17 cellular contexts compared by ENCODE assay signal in genomic region chr9:92313624-92314012, GRCh38. TPM values are rescaled to one million over a fixed set of nuclear protein-coding genes. Genes with fewer than 3 reads are reported as not detected.
DNase-seq lines count a peak whose midpoint lies in the region; ATAC-seq and TF ChIP-seq lines count a peak whose summit lies in the region.
"Had no signal": no experiment of that assay in that cellular context is flagged by ENCODE, and none has a peak within 500 bp of the region (broad histone marks: within the 10 kb centered on the region; RNA-seq: fewer than 3 reads in every experiment).

No MANE protein-coding gene starts in this region.

- no peak overlapping the region for H3K4me3 Mint-ChIP-seq in activated naive CD4-positive, alpha-beta T cell treated with anti-CD3 and anti-CD28 coated beads, Interleukin-2, amount 10 ng/mL, durations not matched to agents 7 days and 5 days
- peak overlapping the region; percentile 15 for H3K4me3 Mint-ChIP-seq in activated T-helper 17 cell treated with anti-CD3 and anti-CD28 coated beads, Interleukin-2, amount 50 U/mL, for 72 hours
- H3K4me3 Mint-ChIP-seq: natural killer cell treated with Interleukin-12 subunit alpha and Interleukin-12 subunit beta and Interleukin-15 and Interleukin-18, amount 100 ng/mL, for 72 hours had no signal

- no peak for TF ChIP-seq CTCF in left ventricle myocardium inferior (IDR thresholded peaks at IDR 0.05; ENCODE audit: borderline replicate concordance)
- TF ChIP-seq CTCF in smooth muscle cell (IDR thresholded peaks at IDR 0.05; ENCODE audit: borderline replicate concordance, insufficient read depth, poor library complexity, severe bottlenecking): no peak

- H3K27me3 Mint-ChIP-seq in activated naive CD4-positive, alpha-beta T cell treated with anti-CD3 and anti-CD28 coated beads, Interleukin-2, amount 10 ng/mL, durations not matched to agents 7 days and 5 days: no peaks in the 10 kb centered on the region
- no peaks in the 10 kb centered on the region for H3K27me3 Mint-ChIP-seq in activated T-helper 17 cell treated with anti-CD3 and anti-CD28 coated beads, Interleukin-2, amount 50 U/mL, for 72 hours
- H3K27me3 Mint-ChIP-seq: natural killer cell treated with Interleukin-12 subunit alpha and Interleukin-12 subunit beta and Interleukin-15 and Interleukin-18, amount 100 ng/mL, for 72 hours had no signal

- no peak overlapping the region for H2AFZ ChIP-seq in smooth muscle cell (ENCODE audit: low read depth)

- no peaks in the 10 kb centered on the region for H3K27me3 ChIP-seq in left ventricle myocardium inferior (ENCODE audit: low read depth)
- no peaks in the 10 kb centered on the region for H3K27me3 ChIP-seq in smooth muscle cell (ENCODE audit: low read depth)
- H3K27me3 ChIP-seq: gastroesophageal sphincter had no signal

- peak overlapping the region; percentile 76 for H3K27ac ChIP-seq in left ventricle myocardium inferior (replicated peaks)
- H3K27ac ChIP-seq in smooth muscle cell (ENCODE audit: low read depth): peak overlapping the region; percentile 15
- H3K27ac ChIP-seq: gastroesophageal sphincter, KMS-11 had no signal

- H3K4me2 ChIP-seq in smooth muscle cell: no peak overlapping the region
- H3K4me2 ChIP-seq: KMS-11 had no signal

- CTCF ChIA-PET in activated naive CD4-positive, alpha-beta T cell treated with anti-CD3 and anti-CD28 coated beads, Interleukin-2, amount 10 ng/mL, durations not matched to agents 7 days and 5 days (lab: Charles Lee): interaction anchor here (0.6 kb wide), 1 partner anchor 13 kb away, joined by 4 read pairs; no protein-coding TSS in a partner anchor

- H3K9me3 ChIP-seq in left ventricle myocardium inferior (replicated peaks): no peaks in the 10 kb centered on the region
- H3K9me3 ChIP-seq in smooth muscle cell (replicated peaks; ENCODE audit: low read depth): no peaks in the 10 kb centered on the region
- H3K9me3 ChIP-seq: gastroesophageal sphincter had no signal

- peaks cover 12% of the 10 kb centered on the region for H3K4me1 Mint-ChIP-seq in activated naive CD4-positive, alpha-beta T cell treated with anti-CD3 and anti-CD28 coated beads, Interleukin-2, amount 10 ng/mL, durations not matched to agents 7 days and 5 days
- peaks cover 17% of the 10 kb centered on the region for H3K4me1 Mint-ChIP-seq in activated T-helper 17 cell treated with anti-CD3 and anti-CD28 coated beads, Interleukin-2, amount 50 U/mL, for 72 hours

- H3F3A ChIP-seq in smooth muscle cell (ENCODE audit: low read depth): no peaks in the 10 kb centered on the region

- H3K9me3 Mint-ChIP-seq in activated naive CD4-positive, alpha-beta T cell treated with anti-CD3 and anti-CD28 coated beads, Interleukin-2, amount 50 U/mL, for 72 hours: no peaks in the 10 kb centered on the region
- H3K9me3 Mint-ChIP-seq in activated naive CD4-positive, alpha-beta T cell treated with anti-CD3 and anti-CD28 coated beads, Interleukin-2, amount 10 ng/mL, durations not matched to agents 7 days and 5 days: no peaks in the 10 kb centered on the region
- H3K9me3 Mint-ChIP-seq in activated T-helper 17 cell treated with anti-CD3 and anti-CD28 coated beads, Interleukin-2, amount 50 U/mL, for 72 hours: no peaks in the 10 kb centered on the region
- H3K9me3 Mint-ChIP-seq: natural killer cell treated with Interleukin-12 subunit alpha and Interleukin-12 subunit beta and Interleukin-15 and Interleukin-18, amount 100 ng/mL, for 72 hours had no signal

- H3K4me1 ChIP-seq in left ventricle myocardium inferior: peaks cover 28% of the 10 kb centered on the region
- H3K4me1 ChIP-seq in smooth muscle cell (ENCODE audit: low read depth): no peaks in the 10 kb centered on the region
- H3K4me1 ChIP-seq: gastroesophageal sphincter had no signal

- peaks cover 7% of the 10 kb centered on the region for H4K20me1 ChIP-seq in smooth muscle cell (ENCODE audit: low read depth)

- WGBS in smooth muscle cell (ENCODE audit: low lambda C conversion rate): 94% methylated on average over 2 of the region's 2 CpGs

- peaks cover 36 to 51% of the 10 kb centered on the region in 2 donors for H3K36me3 Mint-ChIP-seq in activated naive CD4-positive, alpha-beta T cell treated with anti-CD3 and anti-CD28 coated beads, Interleukin-2, amount 50 U/mL, for 72 hours
- peaks cover 57% of the 10 kb centered on the region for H3K36me3 Mint-ChIP-seq in activated naive CD4-positive, alpha-beta T cell treated with anti-CD3 and anti-CD28 coated beads, Interleukin-2, amount 10 ng/mL, durations not matched to agents 7 days and 5 days
- peaks cover 92% of the 10 kb centered on the region for H3K36me3 Mint-ChIP-seq in activated T-helper 17 cell treated with anti-CD3 and anti-CD28 coated beads, Interleukin-2, amount 50 U/mL, for 72 hours (ENCODE audit: low read depth)

- intact Hi-C loops in left ventricle myocardium inferior (cut with micrococcal nuclease): no loop called here

- no peak for DNase-seq in activated naive CD4-positive, alpha-beta T cell treated with anti-CD3 and anti-CD28 coated beads, Interleukin-2, amount 50 U/mL, for 72 hours (ENCODE audit: low spot score in 2 of 2)
- no peak for DNase-seq in activated naive CD4-positive, alpha-beta T cell treated with anti-CD3 and anti-CD28 coated beads, Interleukin-2, amount 10 ng/mL, durations not matched to agents 7 days and 5 days
- DNase-seq in left ventricle myocardium inferior (no peak), smooth muscle cell (lab: John Stamatoyannopoulos, UW; ENCODE audit: unreplicated experiment) (no peak), NCI-H82 (lab: John Stamatoyannopoulos, UW) (no peak), DMS153 (lab: John Stamatoyannopoulos, UW) (no peak)
- DNase-seq: activated CD4-positive, CD25-positive, alpha-beta regulatory T cell; activated CD8-positive, alpha-beta memory T cell treated with anti-CD3 and anti-CD28 coated beads, Interleukin-2, amount 50 U/mL, for 48 hours; NCI-H1105 treated with DMSO at 0.1 percent for 48 hours; NCI-H69; substantia nigra had no signal

- H3K79me2 ChIP-seq in smooth muscle cell (ENCODE audit: low read depth): peaks cover 26% of the 10 kb centered on the region

- no peak for ATAC-seq in activated naive CD4-positive, alpha-beta T cell treated with anti-CD3 and anti-CD28 coated beads, Interleukin-2, amount 50 U/mL, for 72 hours
- ATAC-seq in activated T-helper 17 cell treated with anti-CD3 and anti-CD28 coated beads, Interleukin-2, amount 50 U/mL, for 72 hours (replicated peaks): no peak
- ATAC-seq in GM21619 (IDR thresholded peaks at IDR 0.05; ENCODE audit: unreplicated experiment): no peak
- ATAC-seq: gastroesophageal sphincter; natural killer cell treated with Interleukin-12 subunit alpha and Interleukin-12 subunit beta and Interleukin-15 and Interleukin-18, amount 100 ng/mL, for 72 hours had no signal

- peak overlapping the region; percentile 73 to 90 for H3K27ac Mint-ChIP-seq in activated naive CD4-positive, alpha-beta T cell treated with anti-CD3 and anti-CD28 coated beads, Interleukin-2, amount 50 U/mL, for 72 hours
- H3K27ac Mint-ChIP-seq in activated naive CD4-positive, alpha-beta T cell treated with anti-CD3 and anti-CD28 coated beads, Interleukin-2, amount 10 ng/mL, durations not matched to agents 7 days and 5 days: no peak overlapping the region
- H3K27ac Mint-ChIP-seq in activated T-helper 17 cell treated with anti-CD3 and anti-CD28 coated beads, Interleukin-2, amount 50 U/mL, for 72 hours: peak overlapping the region; percentile 62

- no peak overlapping the region for H3K9ac ChIP-seq in smooth muscle cell (ENCODE audit: low read depth)
- H3K9ac ChIP-seq: KMS-11 had no signal

- peaks cover 65% of the 10 kb centered on the region for H3K36me3 ChIP-seq in left ventricle myocardium inferior
- H3K36me3 ChIP-seq in smooth muscle cell (ENCODE audit: low read depth): peaks cover 22% of the 10 kb centered on the region

- H3K4me3 ChIP-seq in left ventricle myocardium inferior (peak overlapping the region; percentile 2), smooth muscle cell (no peak overlapping the region)
- H3K4me3 ChIP-seq: gastroesophageal sphincter, lung had no signal

RNA-seq across cellular contexts. Expression of gene NOL8, which starts 11.5 kb away (rescaled TPM):
- total RNA-seq in activated naive CD4-positive, alpha-beta T cell treated with anti-CD3 and anti-CD28 coated beads, Interleukin-2, amount 50 U/mL, for 72 hours: 10 to 100 TPM; 64.2 to 66.9 TPM
- 10 to 100 TPM; 62.3 to 62.7 TPM for total RNA-seq in activated T-helper 17 cell treated with anti-CD3 and anti-CD28 coated beads, Interleukin-2, amount 50 U/mL, for 72 hours
- total RNA-seq in left ventricle myocardium inferior: 12.7 TPM
- 13.0 and 21.3 TPM in 2 replicates for total RNA-seq in smooth muscle cell
- 15.1 and 16.9 TPM in 2 replicates for polyA plus RNA-seq in smooth muscle cell

RNA-seq across cellular contexts. Expression of gene CENPP, which starts 12.1 kb away (rescaled TPM):
- total RNA-seq in activated naive CD4-positive, alpha-beta T cell treated with anti-CD3 and anti-CD28 coated beads, Interleukin-2, amount 50 U/mL, for 72 hours: 10 to 100 TPM; 22.3 to 26.4 TPM
- 10 to 100 TPM; 19.3 to 31.5 TPM for total RNA-seq in activated T-helper 17 cell treated with anti-CD3 and anti-CD28 coated beads, Interleukin-2, amount 50 U/mL, for 72 hours
- total RNA-seq in left ventricle myocardium inferior: 5.4 TPM
- 4.2 and 10.8 TPM in 2 replicates for total RNA-seq in smooth muscle cell
- polyA plus RNA-seq in smooth muscle cell: 12.1 and 17.5 TPM in 2 replicates

RNA-seq across cellular contexts. Expression of gene IARS1, which starts 20.1 kb away (rescaled TPM):
- total RNA-seq in activated naive CD4-positive, alpha-beta T cell treated with anti-CD3 and anti-CD28 coated beads, Interleukin-2, amount 50 U/mL, for 72 hours: 100 to 1,000 TPM; 199 to 222 TPM
- total RNA-seq in activated T-helper 17 cell treated with anti-CD3 and anti-CD28 coated beads, Interleukin-2, amount 50 U/mL, for 72 hours: 100 to 1,000 TPM; 130 to 206 TPM
- total RNA-seq in left ventricle myocardium inferior (54.2 TPM), smooth muscle cell (150 and 208 TPM in 2 replicates)
- 85.0 and 93.0 TPM in 2 replicates for polyA plus RNA-seq in smooth muscle cell
